Comparison of ENCODE assay signal across 17 cellular contexts in the genomic region with DNA sequence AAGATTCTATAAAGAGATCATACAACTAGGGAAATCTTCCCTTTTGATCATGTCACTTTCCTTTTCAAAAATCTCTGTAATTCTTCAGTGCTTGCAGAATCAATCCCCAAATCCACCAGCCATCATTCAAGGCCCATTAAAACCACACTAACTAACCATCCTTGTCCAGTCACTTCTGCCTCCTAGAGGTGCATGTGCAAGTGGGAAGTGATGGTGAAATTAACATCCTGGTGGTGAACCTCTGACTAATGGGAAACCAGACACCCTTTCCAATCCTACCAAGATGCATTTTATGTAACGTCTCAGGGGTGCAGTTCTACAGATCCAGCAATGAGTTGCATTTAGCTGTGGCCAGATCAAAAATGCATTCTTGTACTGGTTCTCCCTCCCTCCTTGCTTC.
A peak's percentile ranks its signal among the peaks of the same experiment; 100 is the strongest.
DNase-seq lines count a peak whose midpoint lies in the region; ATAC-seq and TF ChIP-seq lines count a peak whose summit lies in the region.
"Had no signal": no experiment of that assay in that cellular context is flagged by ENCODE, and none has a peak within 500 bp of the region (broad histone marks: within the 10 kb centered on the region; RNA-seq: fewer than 3 reads in every experiment).

No MANE protein-coding gene starts in this region.

- no peak for ATAC-seq in GM21447 (IDR thresholded peaks at IDR 0.05; ENCODE audit: unreplicated experiment)
- ATAC-seq in activated T-cell treated with anti-CD3 and anti-CD28 coated beads, Interleukin-2, amount 50 U/mL, for 4 hours = no peak
- ATAC-seq: activated CD4-positive, alpha-beta T cell treated with anti-CD3 and anti-CD28 coated beads for 36 hours had no signal

- TF ChIP-seq CTCF in endodermal cell (conservative IDR thresholded peaks at IDR 0.05) = peak; percentile 47

- WGBS in endodermal cell (ENCODE audit: insufficient coverage in 1 of 2, insufficient read length in 1 of 2), 2 experiments = 79 to 100% methylated on average over 1 of the region's 1 CpG

- peak; percentile 4 for DNase-seq in DMS53 (lab: John Stamatoyannopoulos, UW)
- DNase-seq in DMS53 treated with DMSO at 0.1 percent for 48 hours (lab: John Stamatoyannopoulos, UW; ENCODE audit: unreplicated experiment) = no peak
- DNase-seq in NCI-H69 (lab: John Stamatoyannopoulos, UW) = peak; percentile 7
- no peak for DNase-seq in endodermal cell
- peak; percentile 61 for DNase-seq in renal cortical epithelial cell (ENCODE audit: low read depth)
- DNase-seq in activated T-cell treated with anti-CD3 and anti-CD28 coated beads, Interleukin-2, amount 50 U/mL, for 4 hours = no peak
- DNase-seq in NCI-H2029 (lab: John Stamatoyannopoulos, UW) = no peak
- DNase-seq: activated CD4-positive, alpha-beta T cell treated with anti-CD3 and anti-CD28 coated beads for 36 hours; activated T-cell treated with anti-CD3 and anti-CD28 coated beads, Interleukin-2, amount 50 U/mL, for 24 hours; adrenal gland; COR-L47 had no signal

- no peaks in the 10 kb centered on the region for H3K9me3 Mint-ChIP-seq in endodermal cell
- H3K9me3 Mint-ChIP-seq in activated T-cell treated with anti-CD3 and anti-CD28 coated beads, Interleukin-2, amount 50 U/mL, for 4 hours = no peaks in the 10 kb centered on the region
- H3K9me3 Mint-ChIP-seq: activated T-cell treated with anti-CD3 and anti-CD28 coated beads, Interleukin-2, amount 50 U/mL, for 24 hours; neural progenitor cell; T-helper 1 cell treated with Interleukin-12 subunit alpha and Interleukin-12 subunit beta and Interleukin-4 antibody, amounts not matched to agents 30 μg/mL and 1 μg/mL, for 36 hours had no signal

- no peak overlapping the region for H3K27ac Mint-ChIP-seq in endodermal cell
- H3K27ac Mint-ChIP-seq: activated CD4-positive, alpha-beta T cell treated with anti-CD3 and anti-CD28 coated beads for 36 hours; activated T-cell treated with anti-CD3 and anti-CD28 coated beads, Interleukin-2, amount 50 U/mL, for 24 hours; neural progenitor cell; T-helper 1 cell treated with Interleukin-12 subunit alpha and Interleukin-12 subunit beta and Interleukin-4 antibody, amounts not matched to agents 30 μg/mL and 1 μg/mL, for 36 hours had no signal

- no peak overlapping the region for H3K4me3 Mint-ChIP-seq in endodermal cell
- H3K4me3 Mint-ChIP-seq in activated T-cell treated with anti-CD3 and anti-CD28 coated beads, Interleukin-2, amount 50 U/mL, for 4 hours = no peak overlapping the region
- H3K4me3 Mint-ChIP-seq: activated CD4-positive, alpha-beta T cell treated with anti-CD3 and anti-CD28 coated beads for 36 hours; activated T-cell treated with anti-CD3 and anti-CD28 coated beads, Interleukin-2, amount 50 U/mL, for 24 hours; neural progenitor cell; T-helper 1 cell treated with Interleukin-12 subunit alpha and Interleukin-12 subunit beta and Interleukin-4 antibody, amounts not matched to agents 30 μg/mL and 1 μg/mL, for 36 hours had no signal

- H3K27ac ChIP-seq in endodermal cell (ENCODE audit: low read depth, low read length) = no peak overlapping the region
- H3K27ac ChIP-seq: 22Rv1, adrenal gland, neural progenitor cell, skin epidermis, thoracic aorta had no signal

- no peaks in the 10 kb centered on the region for H3K9me3 ChIP-seq in endodermal cell (ENCODE audit: control insufficient read depth, low read length)
- H3K9me3 ChIP-seq: adrenal gland, thoracic aorta had no signal

- no peaks in the 10 kb centered on the region for H3K36me3 ChIP-seq in endodermal cell (ENCODE audit: control insufficient read depth, insufficient read depth, low read length)
- H3K36me3 ChIP-seq: adrenal gland, neural progenitor cell, thoracic aorta had no signal

- H3K4me1 Mint-ChIP-seq in endodermal cell = no peaks in the 10 kb centered on the region
- H3K4me1 Mint-ChIP-seq in activated T-cell treated with anti-CD3 and anti-CD28 coated beads, Interleukin-2, amount 50 U/mL, for 4 hours (ENCODE audit: low read depth) = no peaks in the 10 kb centered on the region
- H3K4me1 Mint-ChIP-seq: activated CD4-positive, alpha-beta T cell treated with anti-CD3 and anti-CD28 coated beads for 36 hours had no signal

- no peaks in the 10 kb centered on the region for H3K27me3 Mint-ChIP-seq in endodermal cell (ENCODE audit: insufficient read depth)
- H3K27me3 Mint-ChIP-seq in activated T-cell treated with anti-CD3 and anti-CD28 coated beads, Interleukin-2, amount 50 U/mL, for 4 hours (ENCODE audit: low read depth) = peaks cover 6% of the 10 kb centered on the region

- no peaks in the 10 kb centered on the region for H3K4me1 ChIP-seq in endodermal cell (ENCODE audit: control insufficient read depth, insufficient read depth, low read length)
- H3K4me1 ChIP-seq: adrenal gland had no signal

- H3K9ac ChIP-seq in endodermal cell (ENCODE audit: extremely low read depth, low read length, poor library complexity, severe bottlenecking) = no peak overlapping the region
- H3K9ac ChIP-seq: neural progenitor cell had no signal

- H3K27me3 ChIP-seq in endodermal cell (ENCODE audit: control insufficient read depth, insufficient read depth, low read length, poor library complexity, severe bottlenecking) = no peaks in the 10 kb centered on the region
- H3K27me3 ChIP-seq: adrenal gland, neural progenitor cell had no signal

- no peak overlapping the region for H3K4me3 ChIP-seq in endodermal cell (ENCODE audit: low read length)
- H3K4me3 ChIP-seq: adrenal gland, neural progenitor cell, skin epidermis, thoracic aorta had no signal

- no peaks in the 10 kb centered on the region for H3K36me3 Mint-ChIP-seq in endodermal cell (ENCODE audit: low read depth)
- H3K36me3 Mint-ChIP-seq in activated T-cell treated with anti-CD3 and anti-CD28 coated beads, Interleukin-2, amount 50 U/mL, for 4 hours (ENCODE audit: insufficient read depth) = no peaks in the 10 kb centered on the region
- H3K36me3 Mint-ChIP-seq: neural progenitor cell had no signal

Comparison
In these comparisons a context has a peak if more than half of its experiments do, and no peak if none do; other contexts are left out.
1. DNase-seq: peak in DMS53 (single experiment), NCI-H69 (single experiment) and renal cortical epithelial cell (single experiment); none in DMS53 treated with DMSO at 0.1 percent for 48 hours (single experiment), endodermal cell (single experiment), activated T-cell treated with anti-CD3 and anti-CD28 coated beads, Interleukin-2, amount 50 U/mL, for 4 hours (single experiment) and NCI-H2029 (single experiment).